ENCODE assay signal across 8 cellular contexts in the genomic region with DNA sequence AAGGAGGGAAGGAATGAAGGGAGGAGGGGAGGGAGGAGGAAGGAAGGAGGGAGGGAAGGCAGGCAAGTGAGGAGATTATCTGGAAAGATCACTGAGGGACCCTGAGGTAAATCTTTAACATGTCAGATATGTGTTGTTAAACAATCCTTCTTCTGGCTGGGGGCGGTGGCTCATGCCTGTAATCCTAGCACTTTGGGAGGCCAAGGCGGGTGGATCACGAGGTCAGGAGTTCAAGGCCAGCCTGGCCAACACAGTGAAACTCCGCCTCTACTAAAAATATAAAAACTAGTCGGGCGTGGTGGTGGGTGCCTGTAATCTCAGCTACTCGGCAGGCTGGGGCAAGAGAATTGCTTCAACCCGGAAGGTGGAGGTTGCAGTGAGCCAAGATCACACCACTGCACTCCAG. TPM values are rescaled to one million over a fixed set of nuclear protein-coding genes. Genes with fewer than 3 reads are reported as not detected.
A peak's percentile ranks its signal among the peaks of the same experiment; 100 is the strongest.
DNase-seq lines count a peak whose midpoint lies in the region; ATAC-seq, FAIRE-seq and TF ChIP-seq lines count a peak whose summit lies in the region.
"Not testable (repeated sequence)": the region's sequence is repeated elsewhere in the genome, so short reads cannot be mapped to it uniquely, and the experiment has no call there.

No MANE protein-coding gene starts in this region.

- peak; percentile 6 for ATAC-seq in foreskin keratinocyte
- ATAC-seq in mucosa of descending colon = peak; percentile 13

- H3K36me3 Mint-ChIP-seq in osteocyte (ENCODE audit: unreplicated experiment) = not testable (repeated sequence)

- H3K27ac Mint-ChIP-seq in osteocyte (ENCODE audit: unreplicated experiment) = peak overlapping the region; percentile 69

- intact Hi-C loops in colonic mucosa (cut with DNase I); mucosa of descending colon (cut with DNase I, micrococcal nuclease): not testable (repeated sequence)

- not testable (repeated sequence) for H3K4me3 ChIP-seq in HEK293 (ENCODE audit: low read depth, low read length); WERI-Rb-1 (ENCODE audit: low read depth, low read length); colonic mucosa; keratinocyte (ENCODE audit: control insufficient read depth in 2 of 3, extremely low read depth in 1 of 3, insufficient read depth in 2 of 3, low read depth in 1 of 3, low read length in 3 of 3); mucosa of descending colon; tibial nerve

- H3K27ac ChIP-seq in HEK293 (ENCODE audit: extremely low read depth, low read depth, low read length); colonic mucosa; foreskin keratinocyte; keratinocyte (ENCODE audit: control insufficient read depth, insufficient read depth, low read length): not testable (repeated sequence)
- H3K27ac ChIP-seq in WERI-Rb-1 = peak overlapping the region; percentile 29; the same call in 1 of the 2 replicates
- H3K27ac ChIP-seq in tibial nerve = peak overlapping the region in 3 of 4 donors; percentile 12 to 72 (median 70)

- H2AFZ ChIP-seq in keratinocyte (ENCODE audit: control insufficient read depth, low read length) = peak overlapping the region; percentile 43

- not testable (repeated sequence) for FAIRE-seq in keratinocyte (lab: Jason Lieb, UNC)

- not testable (repeated sequence) for H3K4me1 ChIP-seq in HEK293 (ENCODE audit: control insufficient read depth, insufficient read depth, low read length); colonic mucosa; foreskin keratinocyte; keratinocyte (ENCODE audit: control insufficient read depth, extremely low read depth, insufficient read depth, low read length); mucosa of descending colon (ENCODE audit: low read depth)
- H3K4me1 ChIP-seq in tibial nerve = peaks cover 0 to 54% (median 6%) of the 10 kb centered on the region in 4 donors

- not testable (repeated sequence) for H3K4me3 Mint-ChIP-seq in osteocyte (ENCODE audit: unreplicated experiment)

- H3K4me2 ChIP-seq in keratinocyte (ENCODE audit: control insufficient read depth, extremely low read depth, insufficient read depth, low read depth, low read length) = peak overlapping the region; percentile 22

- DNase-seq in WERI-Rb-1 (peak; percentile 69), colonic mucosa (peak; percentile 30), mucosa of descending colon (peak; percentile 30 to 37 (median 33)), tibial nerve (ENCODE audit: low spot score in 2 of 2) (peak in 1 of 2 donors; percentile 30)
- not testable (repeated sequence) for DNase-seq in foreskin keratinocyte; keratinocyte (ENCODE audit: low read depth, low spot score); osteocyte (ENCODE audit: extremely low spot score, unreplicated experiment)

- TF ChIP-seq EP300 in tibial nerve (IDR thresholded peaks at IDR 0.05) = not testable (repeated sequence)

- POLR2A ChIA-PET in HEK293 (lab: Yijun Ruan, JAX) = not testable (repeated sequence)

- H4K20me1 ChIP-seq in keratinocyte (ENCODE audit: control insufficient read depth, extremely low read depth, insufficient read depth, low read length) = not testable (repeated sequence)

- not testable (repeated sequence) for TF ChIP-seq CTCF in HEK293 (tag by site-specific recombination; IDR thresholded peaks at IDR 0.05); WERI-Rb-1 (IDR thresholded peaks at IDR 0.05; ENCODE audit: low read depth, low read length); colonic mucosa (IDR thresholded peaks at IDR 0.05); foreskin keratinocyte (conservative IDR thresholded peaks at IDR 0.05); keratinocyte (optimal IDR thresholded peaks at IDR 0.05 in 1 of 3, IDR thresholded peaks at IDR 0.05 in 1 of 3, conservative IDR thresholded peaks at IDR 0.05 in 1 of 3; ENCODE audit: extremely low read depth in 1 of 3, insufficient read depth in 2 of 3, low read length in 3 of 3); mucosa of descending colon (IDR thresholded peaks at IDR 0.05); osteocyte (IDR thresholded peaks at IDR 0.05); tibial nerve (IDR thresholded peaks at IDR 0.05)

- H3K4me1 Mint-ChIP-seq in osteocyte (ENCODE audit: unreplicated experiment) = peaks cover 47% of the 10 kb centered on the region

- H3K79me2 ChIP-seq in keratinocyte (ENCODE audit: control insufficient read depth, insufficient read depth, low read length) = not testable (repeated sequence)

- not testable (repeated sequence) for H3K9me1 ChIP-seq in keratinocyte (ENCODE audit: control insufficient read depth, extremely low read depth, insufficient read depth, low read length)

- dilution Hi-C loops in keratinocyte (cut with MboI; ENCODE audit: extremely low pct_ligation_motif_present, low sequenced_read_pairs) = not testable (repeated sequence)

- not testable (repeated sequence) for H3K9me3 ChIP-seq in HEK293 (ENCODE audit: control insufficient read depth, insufficient read depth, low read depth, low read length); WERI-Rb-1 (ENCODE audit: severe bottlenecking); colonic mucosa; keratinocyte (ENCODE audit: control insufficient read depth, low read depth, low read length); mucosa of descending colon; tibial nerve

- TF ChIP-seq POLR2A in tibial nerve (IDR thresholded peaks at IDR 0.05) = not testable (repeated sequence)

- not testable (repeated sequence) for H3K27me3 ChIP-seq in WERI-Rb-1 (ENCODE audit: insufficient read depth, low read depth, severe bottlenecking); colonic mucosa; foreskin keratinocyte; keratinocyte (ENCODE audit: control insufficient read depth, extremely low read depth, insufficient read depth, low read length); tibial nerve

- H3K9ac ChIP-seq in colonic mucosa (ENCODE audit: low read depth in 2 of 2, low read length in 2 of 2); keratinocyte (ENCODE audit: control insufficient read depth, extremely low read depth, insufficient read depth, low read length): not testable (repeated sequence)

- not testable (repeated sequence) for H3K36me3 ChIP-seq in HEK293 (ENCODE audit: control insufficient read depth in 2 of 2, insufficient read depth in 1 of 2, low read length in 2 of 2); WERI-Rb-1; colonic mucosa; keratinocyte (ENCODE audit: control insufficient read depth in 2 of 2, extremely low read depth in 1 of 2, insufficient read depth in 2 of 2, low read length in 2 of 2); mucosa of descending colon (ENCODE audit: low read depth); tibial nerve

- WGBS in tibial nerve, 2 donors = 41 to 44% methylated on average over 8 of the region's 8 CpGs

- CTCF ChIA-PET in HEK293 (lab: Yijun Ruan, JAX) = not testable (repeated sequence)

- H3K9me3 Mint-ChIP-seq in osteocyte (ENCODE audit: unreplicated experiment) = not testable (repeated sequence)

- H3K27me3 Mint-ChIP-seq in osteocyte (ENCODE audit: unreplicated experiment) = peaks cover 12% of the 10 kb centered on the region

TF ChIP-seq in HEK293, 187 proteins besides CTCF, POLR2A, EP300 and RAD21 (continues in another document):
- TF ChIP-seq WT1 (tag by site-specific recombination; IDR thresholded peaks at IDR 0.05) (peak; percentile 78), ZNF341 (tag by site-specific recombination; IDR thresholded peaks at IDR 0.05; ENCODE audit: low read depth) (peak; percentile 50), ZBTB17 (tag by site-specific recombination; IDR thresholded peaks at IDR 0.05) (peak; percentile 20; the same call in 1 of the 2 replicates), EGR2 (tag by site-specific recombination; IDR thresholded peaks at IDR 0.05; ENCODE audit: low read depth) (peak; percentile 72), ZNF366 (tag by site-specific recombination; conservative IDR thresholded peaks at IDR 0.05) (peak; percentile 9), ZFHX2 (tag by site-specific recombination; conservative IDR thresholded peaks at IDR 0.05) (peak; percentile 67)
- TF ChIP-seq, protein P1, sequence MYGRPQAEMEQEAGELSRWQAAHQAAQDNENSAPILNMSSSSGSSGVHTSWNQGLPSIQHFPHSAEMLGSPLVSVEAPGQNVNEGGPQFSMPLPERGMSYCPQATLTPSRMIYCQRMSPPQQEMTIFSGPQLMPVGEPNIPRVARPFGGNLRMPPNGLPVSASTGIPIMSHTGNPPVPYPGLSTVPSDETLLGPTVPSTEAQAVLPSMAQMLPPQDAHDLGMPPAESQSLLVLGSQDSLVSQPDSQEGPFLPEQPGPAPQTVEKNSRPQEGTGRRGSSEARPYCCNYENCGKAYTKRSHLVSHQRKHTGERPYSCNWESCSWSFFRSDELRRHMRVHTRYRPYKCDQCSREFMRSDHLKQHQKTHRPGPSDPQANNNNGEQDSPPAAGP (tag by site-specific recombination; IDR thresholded peaks at IDR 0.05) = peak; percentile 52; the same call in 1 of the 2 replicates

RNA-seq across cellular contexts. Expression of a gene that starts 37.8 kb away (rescaled TPM):
- total RNA-seq in colonic mucosa (1 to 10 TPM; 2.6 to 3.3 TPM), foreskin keratinocyte (0.53 and 2.0 TPM in 2 replicates), mucosa of descending colon (10 to 100 TPM in 1 of 3 donors, 1 to 10 TPM in 2; 1.7 to 12.7 (median 2.4) TPM), osteocyte (4.8 and 4.9 TPM in 2 replicates), tibial nerve (10 to 100 TPM in 1 of 4 donors, 1 to 10 TPM in 3; 5.1 to 12.8 (median 8.5) TPM)
- polyA plus RNA-seq in foreskin keratinocyte (0.39 and 1.6 TPM in 2 replicates), keratinocyte (1.7 to 2.5 TPM (median 2.3 TPM) in 3 replicates)
- 0.75 TPM for polyA plus RNA-seq in keratinocyte (2011; ENCODE audit: low read depth)
- 1.7 and 2.3 TPM in 2 replicates for polyA plus RNA-seq in keratinocyte (2011; cell fraction: cytosol; rRNA removed)
- polyA plus RNA-seq in keratinocyte (2011; cell fraction: nucleus; rRNA removed) = 6.2 and 6.4 TPM in 2 replicates
- polyA plus RNA-seq in keratinocyte (2012; ENCODE audit: low replicate concordance) = 2.1 and 2.4 TPM in 2 replicates
- polyA minus RNA-seq in keratinocyte = 3.9 to 6.0 TPM (median 4.9 TPM) in 3 replicates
- 4.4 TPM for polyA minus RNA-seq in keratinocyte (2011; cell fraction: cytosol; rRNA and poly(A)+ RNA removed)
- polyA minus RNA-seq in keratinocyte (2011; cell fraction: nucleus; rRNA and poly(A)+ RNA removed) = 4.8 and 5.7 TPM in 2 replicates
